In the genomic region with DNA sequence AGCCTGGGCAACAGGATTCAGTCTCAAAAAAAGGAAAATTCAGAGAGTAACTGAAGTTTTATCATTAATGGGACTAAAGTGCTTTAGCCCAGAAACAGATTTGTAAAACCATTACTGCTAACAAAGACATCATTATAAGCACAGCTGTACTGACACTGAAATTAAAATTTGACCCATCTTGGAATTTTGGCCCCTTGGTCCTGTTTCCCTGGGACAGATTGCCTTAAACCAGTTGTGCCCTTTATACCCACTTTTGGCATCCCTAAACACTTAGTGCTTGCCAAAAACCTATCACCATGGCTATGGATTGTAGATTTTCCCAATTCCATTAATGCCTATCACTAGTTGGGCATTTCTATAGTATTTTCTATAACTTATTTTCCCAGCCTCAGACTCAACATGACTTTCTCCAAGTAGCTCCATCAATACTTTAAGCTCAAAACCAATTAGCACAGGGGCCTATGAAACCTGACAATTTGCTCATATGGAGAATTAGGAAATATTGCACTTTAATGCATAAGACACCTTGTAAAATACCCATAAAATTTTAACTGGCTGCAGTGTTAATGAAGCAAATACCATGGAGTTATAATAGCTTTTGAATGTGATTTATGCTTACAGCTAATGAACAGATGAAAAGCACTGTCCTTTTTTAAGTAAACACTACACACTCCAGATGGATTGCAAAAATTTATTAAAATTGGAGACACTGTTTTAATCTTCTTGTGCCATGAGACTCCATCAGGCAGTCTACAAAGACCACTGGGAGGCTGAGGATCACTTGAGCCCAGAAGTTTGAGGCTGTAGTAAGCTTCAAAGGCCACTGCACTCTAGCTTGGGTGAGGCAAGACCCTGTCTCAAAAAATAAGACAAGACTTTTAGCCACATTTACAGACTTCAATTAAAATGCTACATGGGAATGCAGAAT, we compare ENCODE assay signal across 11 cellular contexts. TPM values are rescaled to one million over a fixed set of nuclear protein-coding genes. Genes with fewer than 3 reads are reported as not detected.
DNase-seq lines count a peak whose midpoint lies in the region; ATAC-seq, FAIRE-seq and TF ChIP-seq lines count a peak whose summit lies in the region.
"Had no signal": no experiment of that assay in that cellular context is flagged by ENCODE, and none has a peak within 500 bp of the region (broad histone marks: within the 10 kb centered on the region; RNA-seq: fewer than 3 reads in every experiment).

No MANE protein-coding gene starts in this region.

- no peak overlapping the region for H2BK120ac ChIP-seq in neuronal stem cell (ENCODE audit: low read depth, low read length)

- no peak for TF ChIP-seq RAD21 in K562 (CRISPR knock-in tag; conservative IDR thresholded peaks at IDR 0.05 in 1 of 2, IDR thresholded peaks at IDR 0.05 in 1 of 2)

- peaks cover 65% of the 10 kb centered on the region for H3K36me3 ChIP-seq in K562 (ENCODE audit: control insufficient read depth, insufficient read depth, low read length)
- peaks cover 52% of the 10 kb centered on the region for H3K36me3 ChIP-seq in skeletal muscle satellite cell (ENCODE audit: insufficient read depth, low read length)
- peaks cover 14 to 81% of the 10 kb centered on the region in 2 donors for H3K36me3 ChIP-seq in neuronal stem cell (replicated peaks in 1 of 2; ENCODE audit: control insufficient read depth in 2 of 2, insufficient read depth in 2 of 2, low read length in 2 of 2)

- H4K91ac ChIP-seq in neuronal stem cell (ENCODE audit: low read depth, low read length, poor library complexity) = no peak overlapping the region

- peaks cover 22% of the 10 kb centered on the region for H3K4me1 Mint-ChIP-seq in activated naive CD4-positive, alpha-beta T cell treated with anti-CD3 and anti-CD28 coated beads for 36 hours (ENCODE audit: low read depth)

- no peak overlapping the region for H3K18ac ChIP-seq in neuronal stem cell (ENCODE audit: low read length)

- H3K27me3 ChIP-seq in K562 (ENCODE audit: control insufficient read depth in 2 of 2, insufficient read depth in 2 of 2, low read length in 2 of 2) (no peaks in the 10 kb centered on the region; a peak in 1 of 5 replicates), skeletal muscle satellite cell (ENCODE audit: control insufficient read depth, insufficient read depth, low read length) (no peaks in the 10 kb centered on the region), neuronal stem cell (ENCODE audit: control insufficient read depth in 3 of 3, insufficient read depth in 3 of 3, low read depth in 1 of 3, low read length in 3 of 3) (no peaks in the 10 kb centered on the region)
- H3K27me3 ChIP-seq: hepatocyte had no signal

- H3K9ac ChIP-seq in K562 (ENCODE audit: insufficient read depth in 1 of 2, low read depth in 2 of 2, low read length in 2 of 2) (peak overlapping the region; percentile 62 to 97; a peak in 2 of 4 replicates), skeletal muscle satellite cell (ENCODE audit: low read depth, low read length) (peak overlapping the region; percentile 9), neuronal stem cell (ENCODE audit: low read depth, low read length, poor library complexity) (no peak overlapping the region)

- H4K20me1 ChIP-seq in K562 (replicated peaks; ENCODE audit: control insufficient read depth, insufficient read depth, low read length) = peaks cover 47% of the 10 kb centered on the region

- intact Hi-C loops in activated naive CD4-positive, alpha-beta T cell treated with anti-CD3 and anti-CD28 coated beads for 36 hours (cut with micrococcal nuclease) = no loop called here
- intact Hi-C loops in K562 (cut with micrococcal nuclease) = no loop called here

- H3K9me1 ChIP-seq in K562 (ENCODE audit: control insufficient read depth, insufficient read depth, low read length) = peaks cover 2% of the 10 kb centered on the region

- DNase-seq in activated naive CD4-positive, alpha-beta T cell treated with anti-CD3 and anti-CD28 coated beads for 36 hours = no peak
- DNase-seq in activated naive CD4-positive, alpha-beta T cell treated with anti-CD3 and anti-CD28 coated beads, Interleukin-2, amount 50 U/mL, for 16 hours = no peak
- DNase-seq in NAMALWA (ENCODE audit: low spot score) = peak; percentile 60
- DNase-seq in K562 (ENCODE audit: extremely low read depth in 1 of 4, low spot score in 3 of 4) = peak in 1 of 4 experiments; percentile 16
- no peak for DNase-seq in neuronal stem cell (ENCODE audit: low spot score)
- DNase-seq: cortex of kidney, PC-3 had no signal

- H3K4me1 ChIP-seq in K562 (replicated peaks in 1 of 2; ENCODE audit: control insufficient read depth in 2 of 2, insufficient read depth in 2 of 2, low read length in 2 of 2) (peaks cover 0 to 9% of the 10 kb centered on the region in 2 experiments; a peak in 2 of 5 replicates), skeletal muscle satellite cell (ENCODE audit: control insufficient read depth, insufficient read depth, low read length) (peaks cover 22% of the 10 kb centered on the region), neuronal stem cell (ENCODE audit: control insufficient read depth in 2 of 2, insufficient read depth in 1 of 2, low read depth in 1 of 2, low read length in 2 of 2) (peaks cover 4 to 8% of the 10 kb centered on the region in 2 donors)

- no peak overlapping the region for H4K8ac ChIP-seq in neuronal stem cell (ENCODE audit: low read depth, low read length)

- H3K9me3 ChIP-seq in K562 (replicated peaks; ENCODE audit: control insufficient read depth, insufficient read depth, low read depth, low read length) (no peaks in the 10 kb centered on the region), skeletal muscle satellite cell (replicated peaks; ENCODE audit: low read length) (no peaks in the 10 kb centered on the region), neuronal stem cell (replicated peaks in 1 of 2; ENCODE audit: control insufficient read depth in 2 of 2, insufficient read depth in 1 of 2, low read depth in 1 of 2, low read length in 2 of 2) (no peaks in the 10 kb centered on the region)

- no peak overlapping the region for H3K23ac ChIP-seq in neuronal stem cell (ENCODE audit: low read depth, low read length, poor library complexity)

- peaks cover 52% of the 10 kb centered on the region for H3K36me3 Mint-ChIP-seq in activated naive CD4-positive, alpha-beta T cell treated with anti-CD3 and anti-CD28 coated beads for 36 hours (ENCODE audit: low read depth)

- in situ Hi-C loops in K562 (cut with MboI) = no loop called here

- POLR2A ChIA-PET in K562 (lab: Yijun Ruan, JAX) = interaction anchor here (0.6 to 9.7 kb wide), 8 partner anchors 10 to 204 kb away, joined by 3 to 183 read pairs (median 4); partner anchors contain the start of genes DARS2 and SERPINC1

- TF ChIP-seq EP300 in K562 (IDR thresholded peaks at IDR 0.05; ENCODE audit: low read length) = no peak

- H2AFZ ChIP-seq in K562 (ENCODE audit: low read depth, low read length) = no peak overlapping the region
- no peak overlapping the region for H2AFZ ChIP-seq in neuronal stem cell (ENCODE audit: low read length)
- H2AFZ ChIP-seq: hepatocyte had no signal

- H3K4me2 ChIP-seq in K562 (ENCODE audit: insufficient read depth, low read length) (peak overlapping the region; percentile 100), skeletal muscle satellite cell (ENCODE audit: low read length) (peak overlapping the region; percentile 85), neuronal stem cell (ENCODE audit: insufficient read depth, low read length, poor library complexity, severe bottlenecking) (no peak overlapping the region)

- H3K27ac Mint-ChIP-seq in activated naive CD4-positive, alpha-beta T cell treated with anti-CD3 and anti-CD28 coated beads for 36 hours = peak overlapping the region; percentile 98

- peak overlapping the region; percentile 94 for H3K4me3 Mint-ChIP-seq in activated naive CD4-positive, alpha-beta T cell treated with anti-CD3 and anti-CD28 coated beads for 36 hours

- H3K4ac ChIP-seq in neuronal stem cell (ENCODE audit: low read length) = no peak overlapping the region

- peaks cover 47% of the 10 kb centered on the region for H3K79me2 ChIP-seq in K562 (ENCODE audit: control insufficient read depth, insufficient read depth, low read length)

- H2BK5ac ChIP-seq in neuronal stem cell (ENCODE audit: low read length) = no peak overlapping the region

- TF ChIP-seq CTCF in K562 (IDR thresholded peaks at IDR 0.05 in 2 of 3, conservative IDR thresholded peaks at IDR 0.05 in 1 of 3; ENCODE audit: insufficient read depth in 2 of 3, low read depth in 1 of 3, low read length in 3 of 3) = no peak

- FAIRE-seq in K562 (lab: Jason Lieb, UNC) = no peak

- H3K4me3 ChIP-seq in K562 = peak overlapping the region; percentile 86; the same call in 1 of the 2 replicates
- peak overlapping the region; percentile 16 for H3K4me3 ChIP-seq in skeletal muscle satellite cell (ENCODE audit: low read length)
- no peak overlapping the region for H3K4me3 ChIP-seq in neuronal stem cell (ENCODE audit: low read length in 2 of 2)
- H3K4me3 ChIP-seq: hepatocyte had no signal

- ATAC-seq in K562 (no peak), GM21786 (IDR thresholded peaks at IDR 0.05; ENCODE audit: unreplicated experiment) (no peak), GM18520 (IDR thresholded peaks at IDR 0.05; ENCODE audit: unreplicated experiment) (no peak)
- ATAC-seq: PC-3 had no signal

- H2BK12ac ChIP-seq in neuronal stem cell (ENCODE audit: low read length) = no peak overlapping the region

- H3K14ac ChIP-seq in neuronal stem cell (ENCODE audit: low read length) = no peak overlapping the region

- TF ChIP-seq POLR2A in K562 (conservative IDR thresholded peaks at IDR 0.05) = peak; percentile 45

- CTCF ChIA-PET in activated naive CD4-positive, alpha-beta T cell treated with anti-CD3 and anti-CD28 coated beads for 36 hours (lab: Charles Lee) = interaction anchor here (1.1 to 1.2 kb wide), 2 partner anchors 40 to 434 kb away, joined by 3 to 4 read pairs; no protein-coding TSS in a partner anchor
- CTCF ChIA-PET in K562 (lab: Yijun Ruan, JAX; ENCODE audit: low intra/inter-chr PET ratio) = no interaction called here

- no peak overlapping the region for H2AK5ac ChIP-seq in neuronal stem cell (ENCODE audit: low read depth, low read length)

- H3K9me3 Mint-ChIP-seq in activated naive CD4-positive, alpha-beta T cell treated with anti-CD3 and anti-CD28 coated beads for 36 hours = no peaks in the 10 kb centered on the region

- BruUV-seq in K562 (replicated peaks; lab: Mats Ljungman, UMichigan) = no TSS peak

- H2BK15ac ChIP-seq in neuronal stem cell (ENCODE audit: low read length) = no peak overlapping the region

- H3K27ac ChIP-seq in K562 (ENCODE audit: extremely low read depth, low read depth, low read length) = peak overlapping the region; percentile 95
- H3K27ac ChIP-seq in neuronal stem cell (replicated peaks; ENCODE audit: low read length) = no peak overlapping the region

- H3K79me1 ChIP-seq in neuronal stem cell (ENCODE audit: low read depth, low read length) = no peaks in the 10 kb centered on the region

- no peaks in the 10 kb centered on the region for H3K27me3 Mint-ChIP-seq in activated naive CD4-positive, alpha-beta T cell treated with anti-CD3 and anti-CD28 coated beads for 36 hours (ENCODE audit: low read depth)

RNA-seq across cellular contexts. Expression of gene GAS5, which starts 4.3 kb away (rescaled TPM):
- 1,000 to 10,000 TPM; 1,367 to 1,374 TPM for total RNA-seq in activated naive CD4-positive, alpha-beta T cell treated with anti-CD3 and anti-CD28 coated beads for 36 hours
- 3,291 and 4,051 TPM in 2 replicates for total RNA-seq in K562 (2011; cell fraction: chromatin; rRNA removed; ENCODE audit: low replicate concordance)
- total RNA-seq in K562 (2011; cell fraction: nucleolus; rRNA removed) = 2,385 and 2,511 TPM in 2 replicates
- total RNA-seq in K562 (2011; cell fraction: nucleoplasm; rRNA removed) = 3,147 and 3,351 TPM in 2 replicates
- total RNA-seq in K562 (2014; rRNA removed) (547 and 565 TPM in 2 replicates), K562 (2014; rRNA removed; fragmentation: Illumina TruSeq; extraction: Trizol) (1,258 and 1,263 TPM in 2 replicates), K562 (2015; rRNA removed; fragmentation: Illumina TruSeq; extraction: Trizol) (875 and 924 TPM in 2 replicates), K562 (2021) (775 and 809 TPM in 2 replicates)
- polyA plus RNA-seq in K562 (2011; rRNA removed) (1,860 and 2,716 TPM in 2 replicates), K562 (2014; fragmentation: Illumina TruSeq; extraction: Trizol) (986 and 1,046 TPM in 2 replicates), K562 (2014; fragmentation: Nextera tagmentation; extraction: Ambion mirVana) (1,000 to 10,000 TPM in 1 of 2 experiments, 100 to 1,000 TPM in 1; 891 to 1,006 TPM), K562 (2014; rRNA removed) (1,150 and 1,154 TPM in 2 replicates)
- 538 and 2,020 TPM in 2 replicates for polyA plus RNA-seq in K562 (2011; cell fraction: cytosol; rRNA removed)
- polyA plus RNA-seq in K562 (2011; cell fraction: nucleus; rRNA removed) = 1,867 and 3,313 TPM in 2 replicates
- polyA plus RNA-seq in K562 (2012) = 995 and 1,637 TPM in 2 replicates
- 1,267 and 1,500 TPM in 2 replicates for polyA minus RNA-seq in K562 (2011; rRNA and poly(A)+ RNA removed)
- polyA minus RNA-seq in K562 (2011; cell fraction: cytosol; rRNA and poly(A)+ RNA removed) = 631 and 789 TPM in 2 replicates
- 1,499 and 2,416 TPM in 2 replicates for polyA minus RNA-seq in K562 (2011; cell fraction: nucleus; rRNA and poly(A)+ RNA removed)
- 382 and 484 TPM in 2 replicates for total RNA-seq in skeletal muscle satellite cell (2012; rRNA removed)
- 477 TPM for polyA plus RNA-seq in neuronal stem cell (2013, experiment 1 of 2)
- polyA plus RNA-seq in neuronal stem cell (2013, experiment 2 of 2) = 503 TPM

RNA-seq across cellular contexts. Expression of gene ZBTB37, which starts 4.7 kb away (rescaled TPM):
- total RNA-seq in activated naive CD4-positive, alpha-beta T cell treated with anti-CD3 and anti-CD28 coated beads for 36 hours = 1 to 10 TPM; 8.1 to 9.0 TPM
- 16.8 and 28.1 TPM in 2 replicates for total RNA-seq in K562 (2011; cell fraction: chromatin; rRNA removed; ENCODE audit: low replicate concordance)
- 4.8 and 7.9 TPM in 2 replicates for total RNA-seq in K562 (2011; cell fraction: nucleolus; rRNA removed)
- 16.1 and 25.3 TPM in 2 replicates for total RNA-seq in K562 (2011; cell fraction: nucleoplasm; rRNA removed)
- total RNA-seq in K562 (2014; rRNA removed) (5.3 and 5.4 TPM in 2 replicates), K562 (2014; rRNA removed; fragmentation: Illumina TruSeq; extraction: Trizol) (13.9 and 15.2 TPM in 2 replicates), K562 (2015; rRNA removed; fragmentation: Illumina TruSeq; extraction: Trizol) (10.9 and 11.6 TPM in 2 replicates), K562 (2021) (10.2 and 10.5 TPM in 2 replicates)
- polyA plus RNA-seq in K562 (2011; rRNA removed) (6.7 and 8.2 TPM in 2 replicates), K562 (2014; fragmentation: Illumina TruSeq; extraction: Trizol) (4.3 and 5.1 TPM in 2 replicates), K562 (2014; fragmentation: Nextera tagmentation; extraction: Ambion mirVana) (1 to 10 TPM; 1.3 TPM), K562 (2014; rRNA removed) (3.7 and 3.8 TPM in 2 replicates)
- 2.1 and 4.0 TPM in 2 replicates for polyA plus RNA-seq in K562 (2011; cell fraction: cytosol; rRNA removed)
- 9.4 and 12.8 TPM in 2 replicates for polyA plus RNA-seq in K562 (2011; cell fraction: nucleus; rRNA removed)
- 2.3 and 3.8 TPM in 2 replicates for polyA plus RNA-seq in K562 (2012)
- 22.3 and 30.3 TPM in 2 replicates for polyA minus RNA-seq in K562 (2011; rRNA and poly(A)+ RNA removed)
- polyA minus RNA-seq in K562 (2011; cell fraction: cytosol; rRNA and poly(A)+ RNA removed) = 6.2 TPM in 2 replicates
- polyA minus RNA-seq in K562 (2011; cell fraction: nucleus; rRNA and poly(A)+ RNA removed) = 9.8 and 22.7 TPM in 2 replicates
- 4.8 and 5.0 TPM in 2 replicates for total RNA-seq in skeletal muscle satellite cell (2012; rRNA removed)
- polyA plus RNA-seq in neuronal stem cell (2013, experiment 1 of 2) = 3.4 TPM
- 3.7 TPM for polyA plus RNA-seq in neuronal stem cell (2013, experiment 2 of 2)

RNA-seq across cellular contexts. Expression of gene CENPL, which starts 38.8 kb away (rescaled TPM):
- 10 to 100 TPM; 31.1 to 31.9 TPM for total RNA-seq in activated naive CD4-positive, alpha-beta T cell treated with anti-CD3 and anti-CD28 coated beads for 36 hours
- 55.6 and 91.7 TPM in 2 replicates for total RNA-seq in K562 (2011; cell fraction: chromatin; rRNA removed; ENCODE audit: low replicate concordance)
- 26.7 and 33.0 TPM in 2 replicates for total RNA-seq in K562 (2011; cell fraction: nucleolus; rRNA removed)
- 48.5 and 58.8 TPM in 2 replicates for total RNA-seq in K562 (2011; cell fraction: nucleoplasm; rRNA removed)
- total RNA-seq in K562 (2014; rRNA removed) (30.7 and 38.6 TPM in 2 replicates), K562 (2014; rRNA removed; fragmentation: Illumina TruSeq; extraction: Trizol) (50.4 and 56.9 TPM in 2 replicates), K562 (2015; rRNA removed; fragmentation: Illumina TruSeq; extraction: Trizol) (48.8 and 52.7 TPM in 2 replicates), K562 (2021) (33.6 and 34.9 TPM in 2 replicates)
- polyA plus RNA-seq in K562 (2011; rRNA removed) (34.2 and 46.3 TPM in 2 replicates), K562 (2014; fragmentation: Illumina TruSeq; extraction: Trizol) (40.5 and 40.9 TPM in 2 replicates), K562 (2014; fragmentation: Nextera tagmentation; extraction: Ambion mirVana) (10 to 100 TPM; 37.0 to 39.7 TPM), K562 (2014; rRNA removed) (33.0 and 33.3 TPM in 2 replicates)
- 13.0 and 22.3 TPM in 2 replicates for polyA plus RNA-seq in K562 (2011; cell fraction: cytosol; rRNA removed)
- polyA plus RNA-seq in K562 (2011; cell fraction: nucleus; rRNA removed) = 10.0 and 17.6 TPM in 2 replicates
- 22.7 and 25.9 TPM in 2 replicates for polyA plus RNA-seq in K562 (2012)
- 54.0 and 57.9 TPM in 2 replicates for polyA minus RNA-seq in K562 (2011; rRNA and poly(A)+ RNA removed)
- polyA minus RNA-seq in K562 (2011; cell fraction: cytosol; rRNA and poly(A)+ RNA removed) = 18.7 and 28.5 TPM in 2 replicates
- 21.8 and 34.4 TPM in 2 replicates for polyA minus RNA-seq in K562 (2011; cell fraction: nucleus; rRNA and poly(A)+ RNA removed)
- total RNA-seq in skeletal muscle satellite cell (2012; rRNA removed) = 16.5 and 17.9 TPM in 2 replicates
- polyA plus RNA-seq in neuronal stem cell (2013, experiment 1 of 2) = 13.5 TPM
- polyA plus RNA-seq in neuronal stem cell (2013, experiment 2 of 2) = 14.0 TPM

RNA-seq across cellular contexts. Expression of gene DARS2, which starts 39.0 kb away (rescaled TPM):
- 10 to 100 TPM; 42.7 to 44.1 TPM for total RNA-seq in activated naive CD4-positive, alpha-beta T cell treated with anti-CD3 and anti-CD28 coated beads for 36 hours
- total RNA-seq in K562 (2011; cell fraction: chromatin; rRNA removed; ENCODE audit: low replicate concordance) = 46.6 and 61.0 TPM in 2 replicates
- 32.0 and 32.5 TPM in 2 replicates for total RNA-seq in K562 (2011; cell fraction: nucleolus; rRNA removed)
- 41.5 and 49.3 TPM in 2 replicates for total RNA-seq in K562 (2011; cell fraction: nucleoplasm; rRNA removed)
- total RNA-seq in K562 (2014; rRNA removed) (36.4 and 45.0 TPM in 2 replicates), K562 (2014; rRNA removed; fragmentation: Illumina TruSeq; extraction: Trizol) (78.6 and 86.3 TPM in 2 replicates), K562 (2015; rRNA removed; fragmentation: Illumina TruSeq; extraction: Trizol) (64.6 and 68.6 TPM in 2 replicates), K562 (2021) (59.0 and 62.3 TPM in 2 replicates)
- polyA plus RNA-seq in K562 (2011; rRNA removed) (47.7 and 94.4 TPM in 2 replicates), K562 (2014; fragmentation: Illumina TruSeq; extraction: Trizol) (77.7 and 96.7 TPM in 2 replicates), K562 (2014; fragmentation: Nextera tagmentation; extraction: Ambion mirVana) (10 to 100 TPM; 55.4 to 74.8 TPM), K562 (2014; rRNA removed) (50.5 and 53.0 TPM in 2 replicates)
- 34.3 and 34.7 TPM in 2 replicates for polyA plus RNA-seq in K562 (2011; cell fraction: cytosol; rRNA removed)
- polyA plus RNA-seq in K562 (2011; cell fraction: nucleus; rRNA removed) = 26.0 and 33.0 TPM in 2 replicates
- polyA plus RNA-seq in K562 (2012) = 43.5 and 51.0 TPM in 2 replicates
- 68.5 and 99.9 TPM in 2 replicates for polyA minus RNA-seq in K562 (2011; rRNA and poly(A)+ RNA removed)
- 27.6 and 48.7 TPM in 2 replicates for polyA minus RNA-seq in K562 (2011; cell fraction: cytosol; rRNA and poly(A)+ RNA removed)
- polyA minus RNA-seq in K562 (2011; cell fraction: nucleus; rRNA and poly(A)+ RNA removed) = 27.9 and 34.5 TPM in 2 replicates
- 21.5 and 24.9 TPM in 2 replicates for total RNA-seq in skeletal muscle satellite cell (2012; rRNA removed)
- polyA plus RNA-seq in neuronal stem cell (2013, experiment 1 of 2) = 16.5 TPM
- polyA plus RNA-seq in neuronal stem cell (2013, experiment 2 of 2) = 17.2 TPM

RNA-seq across cellular contexts. Expression of gene SERPINC1, which starts 53.6 kb away (rescaled TPM):
- total RNA-seq in activated naive CD4-positive, alpha-beta T cell treated with anti-CD3 and anti-CD28 coated beads for 36 hours = not detected
- total RNA-seq in K562 (2011; cell fraction: chromatin; rRNA removed; ENCODE audit: low replicate concordance) = 0.30 TPM in 1 of 2 replicates, not detected in the other
- 0.33 and 0.39 TPM in 2 replicates for total RNA-seq in K562 (2011; cell fraction: nucleolus; rRNA removed)
- total RNA-seq in K562 (2011; cell fraction: nucleoplasm; rRNA removed) = 0.59 TPM in 1 of 2 replicates, not detected in the other
- total RNA-seq in K562 (2014; rRNA removed) (0.20 and 0.50 TPM in 2 replicates), K562 (2014; rRNA removed; fragmentation: Illumina TruSeq; extraction: Trizol) (0.25 and 0.38 TPM in 2 replicates), K562 (2015; rRNA removed; fragmentation: Illumina TruSeq; extraction: Trizol) (1.2 and 1.6 TPM in 2 replicates), K562 (2021) (0.62 and 1.1 TPM in 2 replicates)
- polyA plus RNA-seq in K562 (2011; rRNA removed) (0.07 and 0.45 TPM in 2 replicates), K562 (2014; fragmentation: Illumina TruSeq; extraction: Trizol) (0.58 and 0.77 TPM in 2 replicates), K562 (2014; fragmentation: Nextera tagmentation; extraction: Ambion mirVana) (under 1 TPM; 0.35 to 0.67 TPM), K562 (2014; rRNA removed) (0.50 TPM in 1 of 2 replicates, not detected in the other)
- polyA plus RNA-seq in K562 (2011; cell fraction: cytosol; rRNA removed) = 0.10 TPM in 1 of 2 replicates, not detected in the other
- 0.21 and 0.49 TPM in 2 replicates for polyA plus RNA-seq in K562 (2011; cell fraction: nucleus; rRNA removed)
- 0.35 and 27.1 TPM in 2 replicates for polyA plus RNA-seq in K562 (2012)
- polyA minus RNA-seq in K562 (2011; rRNA and poly(A)+ RNA removed) = 0.11 and 0.33 TPM in 2 replicates
- not detected in 2 replicates for polyA minus RNA-seq in K562 (2011; cell fraction: cytosol; rRNA and poly(A)+ RNA removed)
- polyA minus RNA-seq in K562 (2011; cell fraction: nucleus; rRNA and poly(A)+ RNA removed) = 0.33 TPM in 1 of 2 replicates, not detected in the other
- total RNA-seq in skeletal muscle satellite cell (2012; rRNA removed) = 0.22 TPM in 1 of 2 replicates, not detected in the other
- 0.13 TPM for polyA plus RNA-seq in neuronal stem cell (2013, experiment 1 of 2)
- 0.04 TPM for polyA plus RNA-seq in neuronal stem cell (2013, experiment 2 of 2)
- total RNA-seq: PC-3 had no signal

Comparison
In these comparisons a context has a peak if more than half of its experiments do, and no peak if none do; other contexts are left out.
1. H3K4me3 ChIP-seq: peak in K562 (single experiment) and skeletal muscle satellite cell (single experiment); none in neuronal stem cell (0 of 2).